ENCODE assay signal across 40 cellular contexts in genomic region chr9:99614341-99614740, GRCh38.
"Had no signal": no experiment of that assay in that cellular context is flagged by ENCODE, and none has a peak within 500 bp of the region (broad histone marks: within the 10 kb centered on the region; RNA-seq: fewer than 3 reads in every experiment).

No MANE protein-coding gene starts in this region.

- H3K9me3 Mint-ChIP-seq: activated naive CD4-positive, alpha-beta T cell treated with anti-CD3 and anti-CD28 coated beads for 36 hours; activated naive CD4-positive, alpha-beta T cell treated with anti-CD3 and anti-CD28 coated beads, Interleukin-2, amount 10 ng/mL, durations not matched to agents 7 days and 5 days; activated naive CD4-positive, alpha-beta T cell treated with anti-CD3 and anti-CD28 coated beads, Interleukin-2, amount 50 U/mL, for 24 hours; activated naive CD4-positive, alpha-beta T cell treated with anti-CD3 and anti-CD28 coated beads, Interleukin-2, amount 50 U/mL, for 72 hours; activated naive CD8-positive, alpha-beta T cell treated with anti-CD3 and anti-CD28 coated beads for 36 hours; activated naive CD8-positive, alpha-beta T cell treated with anti-CD3 and anti-CD28 coated beads, Interleukin-2, amount 10 ng/mL, durations not matched to agents 7 days and 5 days; activated naive CD8-positive, alpha-beta T cell treated with anti-CD3 and anti-CD28 coated beads, Interleukin-2, amount 50 U/mL, for 24 hours; activated T-cell treated with anti-CD3 and anti-CD28 coated beads, Interleukin-2, amount 50 U/mL, for 24 hours; activated T-cell treated with anti-CD3 and anti-CD28 coated beads, Interleukin-2, amount 50 U/mL, for 4 hours; activated T-cell treated with anti-CD3 and anti-CD28 coated beads, Interleukin-2, amount 50 U/mL, for 72 hours; activated T-helper 1 cell treated with anti-CD3 and anti-CD28 coated beads, Interleukin-12 subunit alpha, Interleukin-12 subunit beta, Interleukin-2, Interleukin-4 antibody, amounts not matched to agents 30 ng/mL and 10 ng/mL and 1 ng/mL, durations not matched to agents 14 hours and 24 hours and 36 hours; activated T-helper 17 cell treated with anti-CD3 and anti-CD28 coated beads, Interleukin-2, amount 50 U/mL, for 72 hours; activated T-helper 2 cell treated with anti-CD3 and anti-CD28 coated beads, Interferon-gamma antibody, Interleukin-2, Interleukin-4, amounts not matched to agents 10 μg/mL and 5 μg/mL and 100 μg/mL, durations not matched to agents 14 hours and 24 hours and 36 hours; brain; central memory CD8-positive, alpha-beta T cell had no signal

- H3K27me3 Mint-ChIP-seq: activated naive CD8-positive, alpha-beta T cell had no signal

- H3K4me1 ChIP-seq: adrenal gland, ascending aorta, body of pancreas, breast epithelium had no signal

- H3K36me3 Mint-ChIP-seq: activated naive CD4-positive, alpha-beta T cell treated with anti-CD3 and anti-CD28 coated beads, Interleukin-2, amount 10 ng/mL, durations not matched to agents 7 days and 5 days; activated naive CD4-positive, alpha-beta T cell treated with anti-CD3 and anti-CD28 coated beads, Interleukin-2, amount 50 U/mL, for 72 hours; activated naive CD8-positive, alpha-beta T cell treated with anti-CD3 and anti-CD28 coated beads for 36 hours; activated naive CD8-positive, alpha-beta T cell treated with anti-CD3 and anti-CD28 coated beads, Interleukin-2, amount 10 ng/mL, durations not matched to agents 7 days and 5 days; brain had no signal

- H3K27ac ChIP-seq: adrenal gland, ascending aorta, body of pancreas, brain microvascular endothelial cell, breast epithelium, cardiac muscle cell had no signal

- DNase-seq: activated effector memory CD4-positive, alpha-beta T cell treated with anti-CD3 and anti-CD28 coated beads, Interleukin-2, amount 50 U/mL, for 16 hours; activated effector memory CD4-positive, alpha-beta T cell treated with Interleukin-2 at 50 U/mL for 16 hours; activated gamma-delta T cell; activated gamma-delta T cell treated with Interleukin-2 at 50 U/mL for 16 hours; activated naive CD4-positive, alpha-beta T cell; activated naive CD4-positive, alpha-beta T cell treated with anti-CD3 and anti-CD28 coated beads for 36 hours; activated naive CD4-positive, alpha-beta T cell treated with anti-CD3 and anti-CD28 coated beads, Interleukin-2, amount 10 ng/mL, durations not matched to agents 7 days and 5 days; activated naive CD4-positive, alpha-beta T cell treated with anti-CD3 and anti-CD28 coated beads, Interleukin-2, amount 50 U/mL, for 16 hours; activated naive CD4-positive, alpha-beta T cell treated with Interleukin-2 at 50 U/mL for 16 hours; activated naive CD8-positive, alpha-beta T cell treated with anti-CD3 and anti-CD28 coated beads for 36 hours; activated naive CD8-positive, alpha-beta T cell treated with anti-CD3 and anti-CD28 coated beads, Interleukin-2, amount 10 ng/mL, durations not matched to agents 7 days and 5 days; activated naive CD8-positive, alpha-beta T cell treated with anti-CD3 and anti-CD28 coated beads, Interleukin-2, amount 50 U/mL, for 24 hours; activated T-cell treated with anti-CD3 and anti-CD28 coated beads, Interleukin-2, amount 50 U/mL, for 1 hour; activated T-cell treated with anti-CD3 and anti-CD28 coated beads, Interleukin-2, amount 50 U/mL, for 24 hours; activated T-cell treated with anti-CD3 and anti-CD28 coated beads, Interleukin-2, amount 50 U/mL, for 4 hours; activated T-cell treated with anti-CD3 and anti-CD28 coated beads, Interleukin-2, amount 50 U/mL, for 48 hours; activated T-cell treated with anti-CD3 and anti-CD28 coated beads, Interleukin-2, amount 50 U/mL, for 72 hours; adrenal gland; amniotic stem cell; amygdala; anterior cingulate cortex; aorta; body of pancreas; brain microvascular endothelial cell; caudate nucleus; central memory CD4-positive, alpha-beta T cell; cerebellar nuclear complex had no signal

- FAIRE-seq: astrocyte, bronchial epithelial cell had no signal

- H3K36me3 ChIP-seq: adrenal gland, ascending aorta, brain microvascular endothelial cell, breast epithelium, cardiac muscle cell had no signal

- H3K4me3 Mint-ChIP-seq: activated naive CD4-positive, alpha-beta T cell treated with anti-CD3 and anti-CD28 coated beads for 36 hours; activated naive CD4-positive, alpha-beta T cell treated with anti-CD3 and anti-CD28 coated beads, Interleukin-2, amount 10 ng/mL, durations not matched to agents 7 days and 5 days; activated naive CD4-positive, alpha-beta T cell treated with anti-CD3 and anti-CD28 coated beads, Interleukin-2, amount 50 U/mL, for 24 hours; activated naive CD8-positive, alpha-beta T cell; activated naive CD8-positive, alpha-beta T cell treated with anti-CD3 and anti-CD28 coated beads for 36 hours; activated naive CD8-positive, alpha-beta T cell treated with anti-CD3 and anti-CD28 coated beads, Interleukin-2, amount 10 ng/mL, durations not matched to agents 7 days and 5 days; activated naive CD8-positive, alpha-beta T cell treated with anti-CD3 and anti-CD28 coated beads, Interleukin-2, amount 50 U/mL, for 24 hours; activated T-cell treated with anti-CD3 and anti-CD28 coated beads, Interleukin-2, amount 50 U/mL, for 24 hours; activated T-cell treated with anti-CD3 and anti-CD28 coated beads, Interleukin-2, amount 50 U/mL, for 4 hours; activated T-cell treated with anti-CD3 and anti-CD28 coated beads, Interleukin-2, amount 50 U/mL, for 72 hours; activated T-helper 1 cell treated with anti-CD3 and anti-CD28 coated beads, Interleukin-12 subunit alpha, Interleukin-12 subunit beta, Interleukin-2, Interleukin-4 antibody, amounts not matched to agents 30 ng/mL and 10 ng/mL and 1 ng/mL, durations not matched to agents 14 hours and 24 hours and 36 hours; activated T-helper 17 cell treated with anti-CD3 and anti-CD28 coated beads, Interleukin-2, amount 50 U/mL, for 72 hours; brain; central memory CD8-positive, alpha-beta T cell had no signal

- H3K4me3 ChIP-seq: adrenal gland, ascending aorta, body of pancreas, breast epithelium, cardiac muscle cell had no signal

- H3K27me3 ChIP-seq: adrenal gland, ascending aorta, body of pancreas, brain microvascular endothelial cell, breast epithelium, cardiac muscle cell had no signal

- H3K4me1 Mint-ChIP-seq: activated naive CD4-positive, alpha-beta T cell treated with anti-CD3 and anti-CD28 coated beads, Interleukin-2, amount 10 ng/mL, durations not matched to agents 7 days and 5 days; activated naive CD4-positive, alpha-beta T cell treated with anti-CD3 and anti-CD28 coated beads, Interleukin-2, amount 50 U/mL, for 24 hours; activated naive CD8-positive, alpha-beta T cell treated with anti-CD3 and anti-CD28 coated beads for 36 hours; activated naive CD8-positive, alpha-beta T cell treated with anti-CD3 and anti-CD28 coated beads, Interleukin-2, amount 10 ng/mL, durations not matched to agents 7 days and 5 days; activated naive CD8-positive, alpha-beta T cell treated with anti-CD3 and anti-CD28 coated beads, Interleukin-2, amount 50 U/mL, for 24 hours; activated T-helper 17 cell treated with anti-CD3 and anti-CD28 coated beads, Interleukin-2, amount 50 U/mL, for 72 hours; brain; central memory CD8-positive, alpha-beta T cell had no signal

- H3K9me3 ChIP-seq: adrenal gland, ascending aorta, body of pancreas, breast epithelium had no signal

- H3K27ac Mint-ChIP-seq: activated naive CD4-positive, alpha-beta T cell treated with anti-CD3 and anti-CD28 coated beads for 36 hours; activated naive CD4-positive, alpha-beta T cell treated with anti-CD3 and anti-CD28 coated beads, Interleukin-2, amount 10 ng/mL, durations not matched to agents 7 days and 5 days; activated naive CD4-positive, alpha-beta T cell treated with anti-CD3 and anti-CD28 coated beads, Interleukin-2, amount 50 U/mL, for 24 hours; activated naive CD4-positive, alpha-beta T cell treated with anti-CD3 and anti-CD28 coated beads, Interleukin-2, amount 50 U/mL, for 72 hours; activated naive CD8-positive, alpha-beta T cell; activated naive CD8-positive, alpha-beta T cell treated with anti-CD3 and anti-CD28 coated beads for 36 hours; activated naive CD8-positive, alpha-beta T cell treated with anti-CD3 and anti-CD28 coated beads, Interleukin-2, amount 10 ng/mL, durations not matched to agents 7 days and 5 days; activated naive CD8-positive, alpha-beta T cell treated with anti-CD3 and anti-CD28 coated beads, Interleukin-2, amount 50 U/mL, for 24 hours; activated T-cell treated with anti-CD3 and anti-CD28 coated beads, Interleukin-2, amount 50 U/mL, for 24 hours; activated T-cell treated with anti-CD3 and anti-CD28 coated beads, Interleukin-2, amount 50 U/mL, for 72 hours; activated T-helper 1 cell treated with anti-CD3 and anti-CD28 coated beads, Interleukin-12 subunit alpha, Interleukin-12 subunit beta, Interleukin-2, Interleukin-4 antibody, amounts not matched to agents 30 ng/mL and 10 ng/mL and 1 ng/mL, durations not matched to agents 14 hours and 24 hours and 36 hours; activated T-helper 17 cell treated with anti-CD3 and anti-CD28 coated beads, Interleukin-2, amount 50 U/mL, for 72 hours; activated T-helper 2 cell treated with anti-CD3 and anti-CD28 coated beads, Interferon-gamma antibody, Interleukin-2, Interleukin-4, amounts not matched to agents 10 μg/mL and 5 μg/mL and 100 μg/mL, durations not matched to agents 14 hours and 24 hours and 36 hours; brain had no signal
